14 cellular contexts compared by ENCODE assay signal in genomic region chr22:28424427-28425080, GRCh38.
A peak's percentile ranks its signal among the peaks of the same experiment; 100 is the strongest.
DNase-seq lines count a peak whose midpoint lies in the region; ATAC-seq and TF ChIP-seq lines count a peak whose summit lies in the region.
"Had no signal": no experiment of that assay in that cellular context is flagged by ENCODE, and none has a peak within 500 bp of the region (broad histone marks: within the 10 kb centered on the region; RNA-seq: fewer than 3 reads in every experiment).

No MANE protein-coding gene starts in this region.

- TF ChIP-seq CTCF in HFFc6 (IDR thresholded peaks at IDR 0.05), result no peak

- no peak for ATAC-seq in activated T-cell treated with anti-CD3 and anti-CD28 coated beads, Interleukin-2, amount 50 U/mL, for 4 hours

- no peak overlapping the region for H3K27ac Mint-ChIP-seq in HFFc6
- H3K27ac Mint-ChIP-seq: natural killer cell treated with Interleukin-12 subunit alpha and Interleukin-12 subunit beta and Interleukin-15 and Interleukin-18, amount 100 ng/mL, for 72 hours had no signal

- H3K36me3 Mint-ChIP-seq in HFFc6 (ENCODE audit: low read depth), result no peaks in the 10 kb centered on the region
- no peaks in the 10 kb centered on the region for H3K36me3 Mint-ChIP-seq in activated T-cell treated with anti-CD3 and anti-CD28 coated beads, Interleukin-2, amount 50 U/mL, for 4 hours (ENCODE audit: insufficient read depth)
- H3K36me3 Mint-ChIP-seq: natural killer cell treated with Interleukin-12 subunit alpha and Interleukin-12 subunit beta and Interleukin-15 and Interleukin-18, amount 100 ng/mL, for 72 hours had no signal

- peak overlapping the region; percentile 9 for H3K27ac ChIP-seq in epithelial cell of prostate
- H3K27ac ChIP-seq: adrenal gland, HL-60, skin epidermis had no signal

- H3K9me3 Mint-ChIP-seq in HFFc6, result no peaks in the 10 kb centered on the region
- H3K9me3 Mint-ChIP-seq in activated T-cell treated with anti-CD3 and anti-CD28 coated beads, Interleukin-2, amount 50 U/mL, for 4 hours, result no peaks in the 10 kb centered on the region
- H3K9me3 Mint-ChIP-seq: natural killer cell treated with Interleukin-12 subunit alpha and Interleukin-12 subunit beta and Interleukin-15 and Interleukin-18, amount 100 ng/mL, for 72 hours had no signal

- H3K4me1 Mint-ChIP-seq in HFFc6 (ENCODE audit: low read depth), result peaks cover 43% of the 10 kb centered on the region
- no peaks in the 10 kb centered on the region for H3K4me1 Mint-ChIP-seq in activated T-cell treated with anti-CD3 and anti-CD28 coated beads, Interleukin-2, amount 50 U/mL, for 4 hours (ENCODE audit: low read depth)

- H3K27me3 Mint-ChIP-seq in HFFc6 (ENCODE audit: insufficient read depth), result no peaks in the 10 kb centered on the region
- peaks cover 7% of the 10 kb centered on the region for H3K27me3 Mint-ChIP-seq in activated T-cell treated with anti-CD3 and anti-CD28 coated beads, Interleukin-2, amount 50 U/mL, for 4 hours (ENCODE audit: low read depth)

- peak; percentile 24 for DNase-seq in AG08396 (ENCODE audit: low spot score)
- DNase-seq in HFFc6, result peak; percentile 4
- peak; percentile 81 for DNase-seq in NCI-H345 (lab: John Stamatoyannopoulos, UW)
- peak; percentile 10 for DNase-seq in epithelial cell of prostate (ENCODE audit: low read depth, low spot score)
- DNase-seq in pons (ENCODE audit: low spot score), result no peak
- DNase-seq in ecto neural progenitor cell (ENCODE audit: low spot score), result no peak
- DNase-seq in central memory CD4-positive, alpha-beta T cell, result no peak
- no peak for DNase-seq in activated T-cell treated with anti-CD3 and anti-CD28 coated beads, Interleukin-2, amount 50 U/mL, for 4 hours
- DNase-seq: adrenal gland, C1 segment of cervical spinal cord, NCI-H526 treated with DMSO at 0.1 percent for 48 hours had no signal

- no peak overlapping the region for H3K4me3 Mint-ChIP-seq in HFFc6
- H3K4me3 Mint-ChIP-seq in activated T-cell treated with anti-CD3 and anti-CD28 coated beads, Interleukin-2, amount 50 U/mL, for 4 hours, result no peak overlapping the region
- H3K4me3 Mint-ChIP-seq: natural killer cell treated with Interleukin-12 subunit alpha and Interleukin-12 subunit beta and Interleukin-15 and Interleukin-18, amount 100 ng/mL, for 72 hours had no signal

Comparison
In these comparisons a context has a peak if more than half of its experiments do, and no peak if none do; other contexts are left out.
1. DNase-seq: peak in AG08396 (single experiment), HFFc6 (single experiment), NCI-H345 (single experiment) and epithelial cell of prostate (single experiment); none in pons (single experiment), ecto neural progenitor cell (single experiment), central memory CD4-positive, alpha-beta T cell (single experiment) and activated T-cell treated with anti-CD3 and anti-CD28 coated beads, Interleukin-2, amount 50 U/mL, for 4 hours (single experiment).